Comparison of ENCODE assay signal across 8 cellular contexts in the genomic region with DNA sequence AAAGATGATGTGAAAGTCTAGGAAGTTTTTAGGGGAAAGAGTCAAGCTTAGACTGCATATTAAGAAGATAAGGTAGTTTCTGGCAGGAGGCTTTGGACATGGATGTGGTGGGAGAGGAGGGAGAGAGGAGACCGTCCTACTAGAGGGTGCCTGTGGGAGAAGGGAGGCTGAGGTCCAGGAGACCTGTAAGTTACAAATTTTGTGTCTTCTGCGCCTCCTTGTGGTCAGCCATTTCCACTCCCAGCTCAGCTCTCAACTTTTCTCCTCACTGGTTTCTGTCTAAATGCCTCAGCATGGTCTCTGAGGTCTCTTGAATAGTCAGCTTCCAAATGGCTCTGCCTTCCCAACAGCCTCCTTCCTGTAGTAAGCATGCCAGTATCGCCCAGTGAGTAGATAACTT.
DNase-seq lines count a peak whose midpoint lies in the region; ATAC-seq and TF ChIP-seq lines count a peak whose summit lies in the region.

No MANE protein-coding gene starts in this region.

- no peak for ATAC-seq in GM18517 (IDR thresholded peaks at IDR 0.05; ENCODE audit: unreplicated experiment)

- in situ Hi-C loops in astrocyte of the cerebellum (cut with HindIII; ENCODE audit: low sequenced_read_pairs) (loop anchor here (5.0 to 10.0 kb wide), 2 partner anchors 59 to 63 kb away; no protein-coding TSS in a partner anchor), transverse colon (cut with MboI; ENCODE audit: low pct_ligation_motif_present in 1 of 4, low pct_unique_long_range_greater_than_20kb in 1 of 4, low sequenced_read_pairs in 3 of 4) (loop anchor here in 2 of 4 donors (25.0 kb wide), 2 partner anchors 1483 to 1508 kb away; no protein-coding TSS in a partner anchor)

- H3K27ac ChIP-seq in 22Rv1 (no peak overlapping the region), transverse colon (no peak overlapping the region)

- intact Hi-C loops in transverse colon (cut with DNase I; ENCODE audit: low total_unique reads), result no loop called here

- peaks cover 9% of the 10 kb centered on the region for H3K27me3 ChIP-seq in transverse colon

- peak; percentile 72 for TF ChIP-seq CTCF in 22Rv1 (IDR thresholded peaks at IDR 0.05)
- TF ChIP-seq CTCF in astrocyte of the cerebellum (IDR thresholded peaks at IDR 0.05; ENCODE audit: low read depth, low read length, missing control alignments), result peak; percentile 65
- peak in 4 of 5 experiments; percentile 20 to 40 (median 32) for TF ChIP-seq CTCF in transverse colon (IDR thresholded peaks at IDR 0.05)

- no peaks in the 10 kb centered on the region for H3K4me1 ChIP-seq in transverse colon

- 40 to 49% methylated on average over 2 to 3 of the region's 3 CpGs for WGBS in transverse colon (ENCODE audit: low coverage in 1 of 2), 2 donors

- no peaks in the 10 kb centered on the region for H3K36me3 ChIP-seq in transverse colon

- H3K4me3 ChIP-seq in astrocyte of the cerebellum (ENCODE audit: low read depth, low read length) (no peak overlapping the region), transverse colon (no peak overlapping the region)

- TF ChIP-seq POLR2A in transverse colon (IDR thresholded peaks at IDR 0.05), result no peak

- peak; percentile 45 for DNase-seq in EL
- DNase-seq in NCI-H510A treated with DMSO at 0.1 percent for 48 hours (lab: John Stamatoyannopoulos, UW), result peak; percentile 68
- DNase-seq in astrocyte of the cerebellum (ENCODE audit: low read depth), result peak; percentile 23
- DNase-seq in kidney glomerular epithelial cell (lab: John Stamatoyannopoulos, UW), result peak; percentile 34
- DNase-seq in transverse colon, result peak; percentile 12
- no peak for DNase-seq in NCI-H2171 treated with DMSO at 0.1 percent for 48 hours (lab: John Stamatoyannopoulos, UW)

- no peak for TF ChIP-seq EP300 in transverse colon (IDR thresholded peaks at IDR 0.05; ENCODE audit: low read depth)

- no peaks in the 10 kb centered on the region for H3K9me3 ChIP-seq in transverse colon
